Comparison of ENCODE assay signal across 8 cellular contexts in genomic region chr19:703651-704446, GRCh38. TPM values are rescaled to one million over a fixed set of nuclear protein-coding genes. Genes with fewer than 3 reads are reported as not detected.
DNase-seq lines count a peak whose midpoint lies in the region; ATAC-seq, FAIRE-seq and TF ChIP-seq lines count a peak whose summit lies in the region.

No MANE protein-coding gene starts in this region.

- H3K27ac Mint-ChIP-seq in astrocyte (ENCODE audit: unreplicated experiment) = no peak overlapping the region

- no peak for FAIRE-seq in astrocyte (lab: Jason Lieb, UNC)

- no peaks in the 10 kb centered on the region for H3K79me2 ChIP-seq in astrocyte (ENCODE audit: insufficient read depth, low read length)

- DNase-seq in A673 (ENCODE audit: low spot score) (peak; percentile 59), HL-60 (ENCODE audit: low read depth in 1 of 2, low spot score in 1 of 2) (peak; percentile 91 to 96), T-helper 9 cell (peak; percentile 66), astrocyte (ENCODE audit: low read depth) (no peak), iPS-NIHi11 (ENCODE audit: low spot score) (peak; percentile 94)
- peak; percentile 40 to 51 for DNase-seq in stimulated activated CD4-positive, alpha-beta T cell treated with anti-CD3 and anti-CD28 coated beads, Interleukin-4, amount 100 ng/mL, for 4 hours

- H3K27me3 ChIP-seq in A673 (replicated peaks; ENCODE audit: insufficient read depth, low read depth, low read length, poor library complexity) = no peaks in the 10 kb centered on the region
- H3K27me3 ChIP-seq in HL-60 (ENCODE audit: insufficient read depth, poor library complexity, severe bottlenecking) = no peaks in the 10 kb centered on the region
- H3K27me3 ChIP-seq in astrocyte (ENCODE audit: insufficient read depth, low read length) = peaks cover 5% of the 10 kb centered on the region

- H3K4me1 ChIP-seq in A673 (ENCODE audit: insufficient read depth, low read length, poor library complexity, severe bottlenecking) (no peaks in the 10 kb centered on the region), astrocyte (ENCODE audit: insufficient read depth, low read length) (no peaks in the 10 kb centered on the region)

- intact Hi-C loops in A673 (cut with micrococcal nuclease; ENCODE audit: unreplicated experiment) = no loop called here

- no peaks in the 10 kb centered on the region for H3K36me3 Mint-ChIP-seq in astrocyte (ENCODE audit: low read depth, unreplicated experiment)

- no peaks in the 10 kb centered on the region for H3K4me1 Mint-ChIP-seq in astrocyte (ENCODE audit: low read depth, unreplicated experiment)

- H2AFZ ChIP-seq in astrocyte (ENCODE audit: low read depth, low read length) = peak overlapping the region; percentile 63

- H3K9me3 ChIP-seq in A673 (ENCODE audit: low read depth, low read length, poor library complexity, severe bottlenecking) = no peaks in the 10 kb centered on the region
- no peaks in the 10 kb centered on the region for H3K9me3 ChIP-seq in astrocyte (ENCODE audit: insufficient read depth, low read depth, low read length)

- H3K4me3 Mint-ChIP-seq in astrocyte (ENCODE audit: unreplicated experiment) = no peak overlapping the region

- H3K27me3 Mint-ChIP-seq in astrocyte (ENCODE audit: low read depth, unreplicated experiment) = peaks cover 12% of the 10 kb centered on the region

- H3K9ac ChIP-seq in astrocyte (ENCODE audit: low read length) = no peak overlapping the region

- H3K27ac ChIP-seq in A673 (ENCODE audit: low read depth, low read length, poor library complexity, severe bottlenecking) (no peak overlapping the region), HL-60 (replicated peaks) (peak overlapping the region; percentile 74), astrocyte (ENCODE audit: low read depth, low read length) (no peak overlapping the region)

- TF ChIP-seq CTCF in A673 (conservative IDR thresholded peaks at IDR 0.05; ENCODE audit: low read depth, low read length) (no peak), HL-60 (IDR thresholded peaks at IDR 0.05; ENCODE audit: insufficient read depth, low read length) (no peak), astrocyte (IDR thresholded peaks at IDR 0.05; ENCODE audit: insufficient read depth, low read depth, low read length) (no peak)

- no TSS peak for BruUV-seq in A673 (replicated peaks; lab: Mats Ljungman, UMichigan)

- no peaks in the 10 kb centered on the region for H4K20me1 ChIP-seq in astrocyte (ENCODE audit: insufficient read depth, low read length)

- no peak for ATAC-seq in GM21360 (IDR thresholded peaks at IDR 0.05; ENCODE audit: unreplicated experiment)
- no peak for ATAC-seq in HG02840 (IDR thresholded peaks at IDR 0.05; ENCODE audit: low FRiP score, unreplicated experiment)

- H3K4me3 ChIP-seq in A673 (ENCODE audit: low read depth, low read length, poor library complexity, severe bottlenecking) = no peak overlapping the region
- peak overlapping the region; percentile 64 for H3K4me3 ChIP-seq in HL-60 (replicated peaks; ENCODE audit: insufficient read depth, low read length)
- H3K4me3 ChIP-seq in astrocyte (ENCODE audit: insufficient read depth, low read depth, low read length) = no peak overlapping the region

- no peaks in the 10 kb centered on the region for H3K9me3 Mint-ChIP-seq in astrocyte (ENCODE audit: unreplicated experiment)

- no peak overlapping the region for H3K4me2 ChIP-seq in astrocyte (ENCODE audit: low read length)

- H3K36me3 ChIP-seq in A673 (ENCODE audit: insufficient read depth, low read length, poor library complexity, severe bottlenecking) (no peaks in the 10 kb centered on the region), astrocyte (ENCODE audit: insufficient read depth, low read length) (no peaks in the 10 kb centered on the region)

- POLR2A ChIA-PET in A673 (lab: Charles Lee; ENCODE audit: low non-redundant PET) = no interaction called here

- CTCF ChIA-PET in A673 (lab: Charles Lee) = no interaction called here

RNA-seq across cellular contexts. Expression of gene PALM, which starts 4.9 kb away (rescaled TPM):
- total RNA-seq in A673 (2021) (21.2 and 40.3 TPM in 2 replicates), astrocyte (60.0 and 67.3 TPM in 2 replicates)

RNA-seq across cellular contexts. Expression of gene PRSS57, which starts 8.6 kb away (rescaled TPM):
- total RNA-seq in A673 (2021) = not detected in 2 replicates
- total RNA-seq in astrocyte = not detected in 2 replicates

RNA-seq across cellular contexts. Expression of gene FSTL3, which starts 27.7 kb away (rescaled TPM):
- total RNA-seq in A673 (2021) = 5.9 and 6.0 TPM in 2 replicates
- total RNA-seq in astrocyte = 72.0 and 78.8 TPM in 2 replicates

RNA-seq across cellular contexts. Expression of gene RNF126, which starts 40.8 kb away (rescaled TPM):
- total RNA-seq in A673 (2021) (90.2 and 93.3 TPM in 2 replicates), astrocyte (58.3 and 58.5 TPM in 2 replicates)

RNA-seq across cellular contexts. Expression of gene MISP, which starts 47.1 kb away (rescaled TPM):
- 0.11 TPM in 1 of 2 replicates, not detected in the other for total RNA-seq in A673 (2021)
- 0.36 and 0.43 TPM in 2 replicates for total RNA-seq in astrocyte

Comparison
In these comparisons a context has a peak if more than half of its experiments do, and no peak if none do; other contexts are left out.
1. RNA of gene FSTL3, which starts 27.7 kb away (total RNA-seq): 72.0 to 78.8 TPM in astrocyte; 5.9 to 6.0 TPM in A673; every median in the first group is over 10 times any median in the second.